19 cellular contexts compared by ENCODE assay signal in genomic region chr18:27787543-27787942, GRCh38.
"Had no signal": no experiment of that assay in that cellular context is flagged by ENCODE, and none has a peak within 500 bp of the region (broad histone marks: within the 10 kb centered on the region; RNA-seq: fewer than 3 reads in every experiment).

No MANE protein-coding gene starts in this region.

- H3K27me3 ChIP-seq: hepatocyte, sigmoid colon, stomach, transverse colon had no signal

- H3K4me1 ChIP-seq: sigmoid colon, transverse colon had no signal

- H3K79me2 ChIP-seq: hepatocyte had no signal

- H3K27ac ChIP-seq: coronary artery, hepatocyte, sigmoid colon, skin epidermis, stomach, thoracic aorta, transverse colon had no signal

- H3K4me2 ChIP-seq: hepatocyte had no signal

- FAIRE-seq: endothelial cell of umbilical vein had no signal

- DNase-seq: effector CD4-positive, alpha-beta T cell; endodermal cell; erythroblast; foreskin melanocyte; head of caudate nucleus; left colon; mammary epithelial cell; naive thymus-derived CD8-positive, alpha-beta T cell; posterior cingulate gyrus; sigmoid colon; stimulated activated naive CD4-positive, alpha-beta T cell; stomach; substantia nigra; transverse colon had no signal

- H3K36me3 ChIP-seq: sigmoid colon, stomach, thoracic aorta, transverse colon had no signal

- H2AFZ ChIP-seq: hepatocyte had no signal

- ATAC-seq: left colon; naive thymus-derived CD8-positive, alpha-beta T cell had no signal

- H3K4me3 ChIP-seq: coronary artery, hepatocyte, sigmoid colon, skin epidermis, stomach, thoracic aorta, transverse colon had no signal

- H3K9me3 ChIP-seq: sigmoid colon, stomach, thoracic aorta, transverse colon had no signal
